In the genomic region with DNA sequence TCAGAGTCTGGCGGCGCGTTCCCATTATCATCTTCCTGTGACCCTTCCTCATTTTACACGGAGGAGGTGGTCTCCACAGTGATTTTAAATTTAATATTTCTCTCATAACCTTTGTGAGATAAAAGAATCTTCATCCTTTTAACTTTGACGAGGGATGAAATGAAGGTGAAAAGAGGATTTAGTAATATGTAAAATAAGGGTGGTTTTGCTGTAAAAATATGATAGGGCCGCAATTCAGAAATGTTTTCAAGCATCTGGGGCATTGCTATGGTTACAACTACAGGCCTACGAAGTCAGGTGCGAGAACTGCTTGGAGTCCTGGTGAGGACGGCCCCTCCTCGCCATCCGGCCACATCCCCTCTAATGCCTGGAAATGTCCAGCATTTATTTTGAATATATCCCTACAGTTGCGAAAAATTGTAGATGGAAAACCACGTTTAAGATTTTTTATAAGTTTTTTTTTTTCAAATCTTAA, we compare ENCODE assay signal across 1 cellular context.
TF ChIP-seq lines count a peak whose summit lies in the region.

No MANE protein-coding gene starts in this region.

TF ChIP-seq in HepG2, 621 proteins besides CTCF, POLR2A, EP300 and RAD21:
- TF ChIP-seq PHF5A (CRISPR knock-in tag; IDR thresholded peaks at IDR 0.05; ENCODE audit: low read depth, unreplicated experiment) (peak; percentile 9), ZNF660 (CRISPR knock-in tag; IDR thresholded peaks at IDR 0.05; ENCODE audit: borderline replicate concordance, low read depth) (no peak), SNAPC4 (CRISPR knock-in tag; IDR thresholded peaks at IDR 0.05) (no peak), ZNF256 (CRISPR knock-in tag; conservative IDR thresholded peaks at IDR 0.05) (0 out of 2 replicates have a peak, but pooled peaks have one; percentile 0), ZNF790 (CRISPR knock-in tag; IDR thresholded peaks at IDR 0.05; ENCODE audit: borderline replicate concordance) (peak; percentile 5; the same call in 1 of the 2 replicates), XBP1 (CRISPR knock-in tag; IDR thresholded peaks at IDR 0.05) (no peak), ATF1 (CRISPR knock-in tag; IDR thresholded peaks at IDR 0.05) (peak; percentile 62), STAG1 (CRISPR knock-in tag; IDR thresholded peaks at IDR 0.05) (peak; percentile 2; the same call in 1 of the 2 replicates), TEAD3 (CRISPR knock-in tag; optimal IDR thresholded peaks at IDR 0.05; ENCODE audit: borderline replicate concordance) (peak; percentile 9), ZBTB25 (CRISPR knock-in tag; IDR thresholded peaks at IDR 0.05) (peak; percentile 2; the same call in 1 of the 2 replicates), CREM (IDR thresholded peaks at IDR 0.05) (peak; percentile 44; the same call in 1 of the 2 replicates), CREM (CRISPR knock-in tag; IDR thresholded peaks at IDR 0.05) (no peak), ZNF572 (CRISPR knock-in tag; IDR thresholded peaks at IDR 0.05) (no peak), SOX6 (IDR thresholded peaks at IDR 0.05) (no peak), SOX6 (CRISPR knock-in tag; IDR thresholded peaks at IDR 0.05) (0 out of 2 replicates have a peak, but pooled peaks have one; percentile 26), ZFP1 (CRISPR knock-in tag; IDR thresholded peaks at IDR 0.05) (0 out of 2 replicates have a peak, but pooled peaks have one; percentile 4), EEA1 (CRISPR knock-in tag; IDR thresholded peaks at IDR 0.05; ENCODE audit: borderline replicate concordance) (no peak), CREB1 (IDR thresholded peaks at IDR 0.05) (no peak), CREB1 (CRISPR knock-in tag; IDR thresholded peaks at IDR 0.05) (0 out of 2 replicates have a peak, but pooled peaks have one; percentile 23), SOX5 (CRISPR knock-in tag; IDR thresholded peaks at IDR 0.05; ENCODE audit: borderline replicate concordance) (peak; percentile 1; the same call in 1 of the 2 replicates), ZSCAN29 (CRISPR knock-in tag; conservative IDR thresholded peaks at IDR 0.05) (no peak)
- TF ChIP-seq, protein P1, sequence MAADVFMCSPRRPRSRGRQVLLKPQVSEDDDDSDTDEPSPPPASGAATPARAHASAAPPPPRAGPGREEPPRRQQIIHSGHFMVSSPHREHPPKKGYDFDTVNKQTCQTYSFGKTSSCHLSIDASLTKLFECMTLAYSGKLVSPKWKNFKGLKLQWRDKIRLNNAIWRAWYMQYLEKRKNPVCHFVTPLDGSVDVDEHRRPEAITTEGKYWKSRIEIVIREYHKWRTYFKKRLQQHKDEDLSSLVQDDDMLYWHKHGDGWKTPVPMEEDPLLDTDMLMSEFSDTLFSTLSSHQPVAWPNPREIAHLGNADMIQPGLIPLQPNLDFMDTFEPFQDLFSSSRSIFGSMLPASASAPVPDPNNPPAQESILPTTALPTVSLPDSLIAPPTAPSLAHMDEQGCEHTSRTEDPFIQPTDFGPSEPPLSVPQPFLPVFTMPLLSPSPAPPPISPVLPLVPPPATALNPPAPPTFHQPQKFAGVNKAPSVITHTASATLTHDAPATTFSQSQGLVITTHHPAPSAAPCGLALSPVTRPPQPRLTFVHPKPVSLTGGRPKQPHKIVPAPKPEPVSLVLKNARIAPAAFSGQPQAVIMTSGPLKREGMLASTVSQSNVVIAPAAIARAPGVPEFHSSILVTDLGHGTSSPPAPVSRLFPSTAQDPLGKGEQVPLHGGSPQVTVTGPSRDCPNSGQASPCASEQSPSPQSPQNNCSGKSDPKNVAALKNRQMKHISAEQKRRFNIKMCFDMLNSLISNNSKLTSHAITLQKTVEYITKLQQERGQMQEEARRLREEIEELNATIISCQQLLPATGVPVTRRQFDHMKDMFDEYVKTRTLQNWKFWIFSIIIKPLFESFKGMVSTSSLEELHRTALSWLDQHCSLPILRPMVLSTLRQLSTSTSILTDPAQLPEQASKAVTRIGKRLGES (CRISPR knock-in tag; IDR thresholded peaks at IDR 0.05; ENCODE audit: borderline replicate concordance): 0 out of 2 replicates have a peak, but pooled peaks have one; percentile 11
